12 cellular contexts compared by ENCODE assay signal in genomic region chr7:29480456-29480855, GRCh38.
A peak's percentile ranks its signal among the peaks of the same experiment; 100 is the strongest.
DNase-seq lines count a peak whose midpoint lies in the region; ATAC-seq and TF ChIP-seq lines count a peak whose summit lies in the region.
"Had no signal": no experiment of that assay in that cellular context is flagged by ENCODE, and none has a peak within 500 bp of the region (broad histone marks: within the 10 kb centered on the region; RNA-seq: fewer than 3 reads in every experiment).

No MANE protein-coding gene starts in this region.

- DNase-seq in NCI-H345 (lab: John Stamatoyannopoulos, UW) (peak; percentile 52), NCI-H345 treated with DMSO at 0.1 percent for 48 hours (lab: John Stamatoyannopoulos, UW; ENCODE audit: unreplicated experiment) (no peak), glutamatergic neuron (no peak), upper lobe of left lung (peak in 1 of 2 donors; percentile 56), RWPE1 (ENCODE audit: low spot score) (no peak), mesendoderm (no peak)
- DNase-seq: naive B cell; PC-3; stimulated activated CD4-positive, alpha-beta T cell treated with anti-CD3 and anti-CD28 coated beads, Interleukin-1b, Interleukin-23, amount 100 ng/mL, for 48 hours had no signal

- 54 to 67% methylated on average over 5 of the region's 5 CpGs for WGBS in upper lobe of left lung, 2 donors
- no CpG with 5 or more reads among the region's 5 CpGs for WGBS in mesendoderm (ENCODE audit: extremely low coverage, insufficient coverage, low lambda C conversion rate)

- H3K4me1 Mint-ChIP-seq in glutamatergic neuron (ENCODE audit: low read depth, unreplicated experiment), result peaks cover 54% of the 10 kb centered on the region
- H3K4me1 Mint-ChIP-seq in nephron, result peaks cover 54% of the 10 kb centered on the region
- H3K4me1 Mint-ChIP-seq: naive B cell had no signal

- TF ChIP-seq EP300 in upper lobe of left lung (IDR thresholded peaks at IDR 0.05), result no peak

- H3K4me3 ChIP-seq in upper lobe of left lung, result peak overlapping the region in 3 of 4 donors; percentile 9 to 31 (median 20)
- no peak overlapping the region for H3K4me3 ChIP-seq in mesendoderm (ENCODE audit: low read length)

- no peak overlapping the region for H2BK15ac ChIP-seq in mesendoderm (replicated peaks; ENCODE audit: low read depth)

- H3K56ac ChIP-seq in mesendoderm (ENCODE audit: low read length), result no peak overlapping the region

- POLR2A ChIA-PET in RWPE1 (lab: Yijun Ruan, JAX; ENCODE audit: low non-redundant PET), result no interaction called here

- CTCF ChIA-PET in RWPE1 (lab: Yijun Ruan, JAX), result no interaction called here

- peaks cover 0 to 15% (median 7%) of the 10 kb centered on the region in 4 donors for H3K4me1 ChIP-seq in upper lobe of left lung
- no peaks in the 10 kb centered on the region for H3K4me1 ChIP-seq in mesendoderm (ENCODE audit: control insufficient read depth, low read depth, low read length)

- H3K4ac ChIP-seq in mesendoderm (ENCODE audit: low read depth, low read length), result no peak overlapping the region

- H2BK120ac ChIP-seq in mesendoderm (ENCODE audit: low read depth, low read length), result no peak overlapping the region

- H3K23ac ChIP-seq in mesendoderm (ENCODE audit: low read length), result no peak overlapping the region

- no peak overlapping the region for H3K9ac ChIP-seq in mesendoderm (ENCODE audit: low read length)

- H4K8ac ChIP-seq in mesendoderm (ENCODE audit: low read depth, low read length), result no peak overlapping the region

- no peak overlapping the region for H3K4me2 ChIP-seq in mesendoderm (ENCODE audit: low read length)

- H3K27me3 Mint-ChIP-seq in glutamatergic neuron (ENCODE audit: unreplicated experiment), result peaks cover 2% of the 10 kb centered on the region
- H3K27me3 Mint-ChIP-seq in nephron (ENCODE audit: low read depth), result no peaks in the 10 kb centered on the region
- H3K27me3 Mint-ChIP-seq: stimulated activated naive CD8-positive, alpha-beta T cell treated with anti-CD3 and anti-CD28 coated beads, Interleukin-15, Interleukin-2, amounts not matched to agents 100 ng/mL and 50 ng/mL, for 24 hours had no signal

- H3K27ac Mint-ChIP-seq in glutamatergic neuron (ENCODE audit: unreplicated experiment) (peak overlapping the region; percentile 49), nephron (peak overlapping the region; percentile 67 to 83 (median 75))
- H3K27ac Mint-ChIP-seq: naive B cell; stimulated activated naive CD8-positive, alpha-beta T cell treated with anti-CD3 and anti-CD28 coated beads, Interleukin-15, Interleukin-2, amounts not matched to agents 100 ng/mL and 50 ng/mL, for 24 hours had no signal

- no peak overlapping the region for H2AK5ac ChIP-seq in mesendoderm (ENCODE audit: low read length)

- no peak for TF ChIP-seq POLR2A in upper lobe of left lung (IDR thresholded peaks at IDR 0.05)

- H3K4me3 Mint-ChIP-seq in glutamatergic neuron (ENCODE audit: unreplicated experiment) (peak overlapping the region; percentile 23), nephron (peak overlapping the region in 2 of 3 experiments; percentile 75 to 80)
- H3K4me3 Mint-ChIP-seq: naive B cell; stimulated activated naive CD8-positive, alpha-beta T cell treated with anti-CD3 and anti-CD28 coated beads, Interleukin-15, Interleukin-2, amounts not matched to agents 100 ng/mL and 50 ng/mL, for 24 hours had no signal

- H2BK5ac ChIP-seq in mesendoderm (ENCODE audit: low read length), result no peak overlapping the region

- H3K36me3 Mint-ChIP-seq in glutamatergic neuron (ENCODE audit: unreplicated experiment) (no peaks in the 10 kb centered on the region), nephron (ENCODE audit: low read depth) (no peaks in the 10 kb centered on the region)
- H3K36me3 Mint-ChIP-seq: naive B cell had no signal

- H3K27me3 ChIP-seq in upper lobe of left lung (no peaks in the 10 kb centered on the region), mesendoderm (ENCODE audit: insufficient read depth, low read length, poor library complexity) (no peaks in the 10 kb centered on the region)

- H3K9me3 ChIP-seq in upper lobe of left lung, result no peaks in the 10 kb centered on the region

- H4K5ac ChIP-seq in mesendoderm (ENCODE audit: low read length), result no peak overlapping the region

- H3K79me1 ChIP-seq in mesendoderm (ENCODE audit: low read length), result no peaks in the 10 kb centered on the region

- H3K18ac ChIP-seq in mesendoderm (ENCODE audit: low read length), result no peak overlapping the region

- H3K27ac ChIP-seq in upper lobe of left lung (peak overlapping the region in 3 of 4 donors; percentile 41 to 73 (median 48)), RWPE1 (no peak overlapping the region), mesendoderm (ENCODE audit: low read depth, low read length) (no peak overlapping the region)

- H3K36me3 ChIP-seq in upper lobe of left lung (no peaks in the 10 kb centered on the region), mesendoderm (ENCODE audit: control insufficient read depth, insufficient read depth, low read length) (no peaks in the 10 kb centered on the region)

- H3K9me3 Mint-ChIP-seq in glutamatergic neuron (ENCODE audit: unreplicated experiment) (peaks cover 4% of the 10 kb centered on the region), nephron (no peaks in the 10 kb centered on the region)
- H3K9me3 Mint-ChIP-seq: naive B cell; stimulated activated naive CD8-positive, alpha-beta T cell treated with anti-CD3 and anti-CD28 coated beads, Interleukin-15, Interleukin-2, amounts not matched to agents 100 ng/mL and 50 ng/mL, for 24 hours had no signal

- ATAC-seq in upper lobe of left lung (ENCODE audit: low FRiP score in 2 of 2) (no peak), HG03432 (IDR thresholded peaks at IDR 0.05; ENCODE audit: unreplicated experiment) (no peak)
- ATAC-seq: PC-3 had no signal

- no peaks in the 10 kb centered on the region for H3K79me2 ChIP-seq in mesendoderm (ENCODE audit: control insufficient read depth, insufficient read depth, low read length)

- TF ChIP-seq CTCF in glutamatergic neuron (IDR thresholded peaks at IDR 0.05; ENCODE audit: partially characterized antibody, unreplicated experiment), result no peak
- no peak for TF ChIP-seq CTCF in nephron (IDR thresholded peaks at IDR 0.05; ENCODE audit: unreplicated experiment in 3 of 3)
- no peak for TF ChIP-seq CTCF in upper lobe of left lung (IDR thresholded peaks at IDR 0.05)
- TF ChIP-seq CTCF in RWPE1 (conservative IDR thresholded peaks at IDR 0.05; ENCODE audit: low read depth), result no peak

Comparison
In these comparisons a context has a peak if more than half of its experiments do, and no peak if none do; other contexts are left out.
1. H3K27ac ChIP-seq: peak in upper lobe of left lung (3 of 4); none in RWPE1 (single experiment) and mesendoderm (single experiment).